17 cellular contexts compared by ENCODE assay signal in the genomic region with DNA sequence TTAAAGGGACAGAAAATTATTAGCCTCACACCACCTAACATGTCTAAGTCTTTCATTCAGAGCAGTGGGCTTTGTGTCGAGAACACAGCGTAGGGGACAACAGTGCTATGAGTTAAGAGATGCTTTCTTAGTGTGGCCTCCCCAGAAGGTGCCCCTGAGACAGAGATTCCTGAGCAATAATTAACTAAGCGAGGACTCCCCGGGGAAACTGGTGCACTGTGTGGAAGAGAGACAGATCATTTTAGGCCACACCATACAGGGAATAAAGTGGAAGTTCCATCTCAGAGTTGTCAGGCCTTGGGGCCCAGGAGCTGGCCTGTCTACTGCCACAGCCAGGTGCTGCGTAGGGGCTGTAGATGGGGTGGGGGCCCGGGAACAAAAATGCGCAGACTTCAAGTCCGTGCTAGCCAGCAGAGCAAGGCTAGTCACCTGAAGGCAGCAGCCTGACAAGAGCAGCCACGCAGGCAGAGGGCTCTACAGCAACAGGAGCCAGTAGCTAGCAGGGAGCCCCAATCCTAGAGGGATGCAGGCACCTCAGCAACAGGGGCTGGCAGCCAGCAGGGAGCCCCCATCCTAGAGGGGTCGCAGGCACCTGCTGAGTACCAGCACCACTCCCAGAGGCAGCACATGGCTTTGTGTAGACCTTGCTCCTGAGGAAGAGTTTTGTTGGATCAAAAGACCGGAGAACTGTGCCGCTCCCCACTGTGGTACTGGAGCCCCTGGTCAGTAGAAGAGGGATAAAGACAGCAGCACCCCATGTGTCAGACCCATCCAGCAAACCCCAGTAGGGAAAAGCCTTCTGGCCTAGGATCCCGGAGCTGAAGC.
"Had no signal": no experiment of that assay in that cellular context is flagged by ENCODE, and none has a peak within 500 bp of the region (broad histone marks: within the 10 kb centered on the region; RNA-seq: fewer than 3 reads in every experiment).

No MANE protein-coding gene starts in this region.

- H3K9me3 ChIP-seq: esophagus squamous epithelium, gastroesophageal sphincter, tibial artery, upper lobe of left lung, uterus had no signal

- ATAC-seq: effector memory CD8-positive, alpha-beta T cell; gastroesophageal sphincter; left cardiac atrium; natural killer cell treated with Interleukin-12 subunit alpha and Interleukin-12 subunit beta and Interleukin-15 and Interleukin-18, amount 100 ng/mL, for 72 hours; stimulated activated memory B cell treated with anti-CD40 and anti-IgM and Interleukin-4, amounts not matched to agents 10 μg/mL and 1 μg/mL and 100 μg/mL, for 72 hours had no signal

- H3K36me3 ChIP-seq: esophagus squamous epithelium, gastroesophageal sphincter, tibial artery, upper lobe of left lung, uterus had no signal

- H3K9me3 Mint-ChIP-seq: dendritic cell treated with granulocyte-macrophage colony-stimulating factor and Interleukin-4, amounts not matched to agents 40 ng/mL and 50 ng/mL, for 4 days; mesothelial cell of epicardium; natural killer cell treated with Interleukin-12 subunit alpha and Interleukin-12 subunit beta and Interleukin-15 and Interleukin-18, amount 100 ng/mL, for 72 hours; stimulated activated naive CD8-positive, alpha-beta T cell treated with anti-CD3 and anti-CD28 coated beads, Interleukin-15, Interleukin-2, amounts not matched to agents 100 ng/mL and 50 ng/mL, for 24 hours had no signal

- H3K4me3 Mint-ChIP-seq: dendritic cell treated with granulocyte-macrophage colony-stimulating factor and Interleukin-4, amounts not matched to agents 40 ng/mL and 50 ng/mL, for 4 days; effector memory CD8-positive, alpha-beta T cell; mesothelial cell of epicardium; natural killer cell treated with Interleukin-12 subunit alpha and Interleukin-12 subunit beta and Interleukin-15 and Interleukin-18, amount 100 ng/mL, for 72 hours; stimulated activated memory B cell treated with anti-CD40 and anti-IgM and Interleukin-4, amounts not matched to agents 10 μg/mL and 1 μg/mL and 100 μg/mL, for 72 hours; stimulated activated naive CD8-positive, alpha-beta T cell treated with anti-CD3 and anti-CD28 coated beads, Interleukin-15, Interleukin-2, amounts not matched to agents 100 ng/mL and 50 ng/mL, for 24 hours had no signal

- H3K27ac Mint-ChIP-seq: dendritic cell treated with granulocyte-macrophage colony-stimulating factor and Interleukin-4, amounts not matched to agents 40 ng/mL and 50 ng/mL, for 4 days; effector memory CD8-positive, alpha-beta T cell; mesothelial cell of epicardium; natural killer cell treated with Interleukin-12 subunit alpha and Interleukin-12 subunit beta and Interleukin-15 and Interleukin-18, amount 100 ng/mL, for 72 hours; stimulated activated memory B cell treated with anti-CD40 and anti-IgM and Interleukin-4, amounts not matched to agents 10 μg/mL and 1 μg/mL and 100 μg/mL, for 72 hours; stimulated activated naive CD8-positive, alpha-beta T cell treated with anti-CD3 and anti-CD28 coated beads, Interleukin-15, Interleukin-2, amounts not matched to agents 100 ng/mL and 50 ng/mL, for 24 hours had no signal

- H3K27ac ChIP-seq: esophagus squamous epithelium, gastroesophageal sphincter, tibial artery, upper lobe of left lung, uterus had no signal

- H3K4me3 ChIP-seq: esophagus squamous epithelium, gastroesophageal sphincter, smooth muscle cell, tibial artery, upper lobe of left lung, uterus had no signal

- H3K36me3 Mint-ChIP-seq: mesothelial cell of epicardium; natural killer cell treated with Interleukin-12 subunit alpha and Interleukin-12 subunit beta and Interleukin-15 and Interleukin-18, amount 100 ng/mL, for 72 hours; stimulated activated memory B cell treated with anti-CD40 and anti-IgM and Interleukin-4, amounts not matched to agents 10 μg/mL and 1 μg/mL and 100 μg/mL, for 72 hours had no signal

- H3K4me1 Mint-ChIP-seq: stimulated activated memory B cell treated with anti-CD40 and anti-IgM and Interleukin-4, amounts not matched to agents 10 μg/mL and 1 μg/mL and 100 μg/mL, for 72 hours had no signal

- H3K4me1 ChIP-seq: tibial artery, uterus had no signal

- H3K27me3 ChIP-seq: upper lobe of left lung, uterus had no signal

- DNase-seq: effector memory CD8-positive, alpha-beta T cell; esophagus squamous epithelium; foreskin fibroblast; glutamatergic neuron; kidney; left cardiac atrium; stimulated activated CD4-positive, alpha-beta T cell treated with anti-CD3 and anti-CD28 coated beads, Interleukin-4, amount 100 ng/mL, for 24 hours; upper lobe of left lung; uterus had no signal
